1 cellular context compared by ENCODE assay signal in genomic region chr1:113871597-113872113, GRCh38.
TF ChIP-seq lines count a peak whose summit lies in the region.

Gene PTPN22 (minus strand): TSS chr1:113871712.

TF ChIP-seq in K562, 482 proteins besides CTCF, POLR2A, EP300 and RAD21 (continued from another document and continues in another):
- TF ChIP-seq, protein P1, sequence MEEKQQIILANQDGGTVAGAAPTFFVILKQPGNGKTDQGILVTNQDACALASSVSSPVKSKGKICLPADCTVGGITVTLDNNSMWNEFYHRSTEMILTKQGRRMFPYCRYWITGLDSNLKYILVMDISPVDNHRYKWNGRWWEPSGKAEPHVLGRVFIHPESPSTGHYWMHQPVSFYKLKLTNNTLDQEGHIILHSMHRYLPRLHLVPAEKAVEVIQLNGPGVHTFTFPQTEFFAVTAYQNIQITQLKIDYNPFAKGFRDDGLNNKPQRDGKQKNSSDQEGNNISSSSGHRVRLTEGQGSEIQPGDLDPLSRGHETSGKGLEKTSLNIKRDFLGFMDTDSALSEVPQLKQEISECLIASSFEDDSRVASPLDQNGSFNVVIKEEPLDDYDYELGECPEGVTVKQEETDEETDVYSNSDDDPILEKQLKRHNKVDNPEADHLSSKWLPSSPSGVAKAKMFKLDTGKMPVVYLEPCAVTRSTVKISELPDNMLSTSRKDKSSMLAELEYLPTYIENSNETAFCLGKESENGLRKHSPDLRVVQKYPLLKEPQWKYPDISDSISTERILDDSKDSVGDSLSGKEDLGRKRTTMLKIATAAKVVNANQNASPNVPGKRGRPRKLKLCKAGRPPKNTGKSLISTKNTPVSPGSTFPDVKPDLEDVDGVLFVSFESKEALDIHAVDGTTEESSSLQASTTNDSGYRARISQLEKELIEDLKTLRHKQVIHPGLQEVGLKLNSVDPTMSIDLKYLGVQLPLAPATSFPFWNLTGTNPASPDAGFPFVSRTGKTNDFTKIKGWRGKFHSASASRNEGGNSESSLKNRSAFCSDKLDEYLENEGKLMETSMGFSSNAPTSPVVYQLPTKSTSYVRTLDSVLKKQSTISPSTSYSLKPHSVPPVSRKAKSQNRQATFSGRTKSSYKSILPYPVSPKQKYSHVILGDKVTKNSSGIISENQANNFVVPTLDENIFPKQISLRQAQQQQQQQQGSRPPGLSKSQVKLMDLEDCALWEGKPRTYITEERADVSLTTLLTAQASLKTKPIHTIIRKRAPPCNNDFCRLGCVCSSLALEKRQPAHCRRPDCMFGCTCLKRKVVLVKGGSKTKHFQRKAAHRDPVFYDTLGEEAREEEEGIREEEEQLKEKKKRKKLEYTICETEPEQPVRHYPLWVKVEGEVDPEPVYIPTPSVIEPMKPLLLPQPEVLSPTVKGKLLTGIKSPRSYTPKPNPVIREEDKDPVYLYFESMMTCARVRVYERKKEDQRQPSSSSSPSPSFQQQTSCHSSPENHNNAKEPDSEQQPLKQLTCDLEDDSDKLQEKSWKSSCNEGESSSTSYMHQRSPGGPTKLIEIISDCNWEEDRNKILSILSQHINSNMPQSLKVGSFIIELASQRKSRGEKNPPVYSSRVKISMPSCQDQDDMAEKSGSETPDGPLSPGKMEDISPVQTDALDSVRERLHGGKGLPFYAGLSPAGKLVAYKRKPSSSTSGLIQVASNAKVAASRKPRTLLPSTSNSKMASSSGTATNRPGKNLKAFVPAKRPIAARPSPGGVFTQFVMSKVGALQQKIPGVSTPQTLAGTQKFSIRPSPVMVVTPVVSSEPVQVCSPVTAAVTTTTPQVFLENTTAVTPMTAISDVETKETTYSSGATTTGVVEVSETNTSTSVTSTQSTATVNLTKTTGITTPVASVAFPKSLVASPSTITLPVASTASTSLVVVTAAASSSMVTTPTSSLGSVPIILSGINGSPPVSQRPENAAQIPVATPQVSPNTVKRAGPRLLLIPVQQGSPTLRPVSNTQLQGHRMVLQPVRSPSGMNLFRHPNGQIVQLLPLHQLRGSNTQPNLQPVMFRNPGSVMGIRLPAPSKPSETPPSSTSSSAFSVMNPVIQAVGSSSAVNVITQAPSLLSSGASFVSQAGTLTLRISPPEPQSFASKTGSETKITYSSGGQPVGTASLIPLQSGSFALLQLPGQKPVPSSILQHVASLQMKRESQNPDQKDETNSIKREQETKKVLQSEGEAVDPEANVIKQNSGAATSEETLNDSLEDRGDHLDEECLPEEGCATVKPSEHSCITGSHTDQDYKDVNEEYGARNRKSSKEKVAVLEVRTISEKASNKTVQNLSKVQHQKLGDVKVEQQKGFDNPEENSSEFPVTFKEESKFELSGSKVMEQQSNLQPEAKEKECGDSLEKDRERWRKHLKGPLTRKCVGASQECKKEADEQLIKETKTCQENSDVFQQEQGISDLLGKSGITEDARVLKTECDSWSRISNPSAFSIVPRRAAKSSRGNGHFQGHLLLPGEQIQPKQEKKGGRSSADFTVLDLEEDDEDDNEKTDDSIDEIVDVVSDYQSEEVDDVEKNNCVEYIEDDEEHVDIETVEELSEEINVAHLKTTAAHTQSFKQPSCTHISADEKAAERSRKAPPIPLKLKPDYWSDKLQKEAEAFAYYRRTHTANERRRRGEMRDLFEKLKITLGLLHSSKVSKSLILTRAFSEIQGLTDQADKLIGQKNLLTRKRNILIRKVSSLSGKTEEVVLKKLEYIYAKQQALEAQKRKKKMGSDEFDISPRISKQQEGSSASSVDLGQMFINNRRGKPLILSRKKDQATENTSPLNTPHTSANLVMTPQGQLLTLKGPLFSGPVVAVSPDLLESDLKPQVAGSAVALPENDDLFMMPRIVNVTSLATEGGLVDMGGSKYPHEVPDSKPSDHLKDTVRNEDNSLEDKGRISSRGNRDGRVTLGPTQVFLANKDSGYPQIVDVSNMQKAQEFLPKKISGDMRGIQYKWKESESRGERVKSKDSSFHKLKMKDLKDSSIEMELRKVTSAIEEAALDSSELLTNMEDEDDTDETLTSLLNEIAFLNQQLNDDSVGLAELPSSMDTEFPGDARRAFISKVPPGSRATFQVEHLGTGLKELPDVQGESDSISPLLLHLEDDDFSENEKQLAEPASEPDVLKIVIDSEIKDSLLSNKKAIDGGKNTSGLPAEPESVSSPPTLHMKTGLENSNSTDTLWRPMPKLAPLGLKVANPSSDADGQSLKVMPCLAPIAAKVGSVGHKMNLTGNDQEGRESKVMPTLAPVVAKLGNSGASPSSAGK (IDR thresholded peaks at IDR 0.05): peak; percentile 72
- TF ChIP-seq NONO (IDR thresholded peaks at IDR 0.05; ENCODE audit: low read depth in 2 of 2, low read length in 1 of 2) (no peak), ZFX (CRISPR knock-in tag; IDR thresholded peaks at IDR 0.05) (peak; percentile 56), PCBP2 (IDR thresholded peaks at IDR 0.05; ENCODE audit: low read depth, low read length, poor library complexity, severe bottlenecking) (no peak), SREBF2 (CRISPR knock-in tag; IDR thresholded peaks at IDR 0.05) (no peak), SIN3A (IDR thresholded peaks at IDR 0.05; ENCODE audit: borderline replicate concordance in 2 of 2, control insufficient read depth in 1 of 2, low read depth in 2 of 2, low read length in 2 of 2) (no peak), RBM22 (IDR thresholded peaks at IDR 0.05; ENCODE audit: low read depth, low read length, poor library complexity, severe bottlenecking) (no peak), ZNF408 (CRISPR knock-in tag; IDR thresholded peaks at IDR 0.05; ENCODE audit: low read depth) (no peak), PYGO2 (tag; IDR thresholded peaks at IDR 0.05) (no peak), ZNF79 (CRISPR knock-in tag; IDR thresholded peaks at IDR 0.05; ENCODE audit: low read depth) (no peak), TBL1XR1 (IDR thresholded peaks at IDR 0.05; ENCODE audit: low read length in 2 of 2) (no peak), ZNF766 (CRISPR knock-in tag; conservative IDR thresholded peaks at IDR 0.05) (0 out of 2 replicates have a peak, but pooled peaks have one; percentile 35), MECOM (CRISPR knock-in tag; IDR thresholded peaks at IDR 0.05) (no peak), FIP1L1 (IDR thresholded peaks at IDR 0.05; ENCODE audit: low read depth, low read length, poor library complexity, severe bottlenecking) (no peak), KDM2B (CRISPR knock-in tag; IDR thresholded peaks at IDR 0.05) (no peak), ZNF609 (CRISPR knock-in tag; IDR thresholded peaks at IDR 0.05; ENCODE audit: borderline replicate concordance) (0 out of 2 replicates have a peak, but pooled peaks have one; percentile 53), RBM39 (optimal IDR thresholded peaks at IDR 0.05; ENCODE audit: low read depth, low read length) (no peak), FOXA3 (CRISPR knock-in tag; conservative IDR thresholded peaks at IDR 0.05 in 1 of 2, IDR thresholded peaks at IDR 0.05 in 1 of 2) (0 out of 4 replicates have a peak, but pooled peaks of 1 of the 2 experiments have one; percentile 8), KHSRP (IDR thresholded peaks at IDR 0.05) (no peak), ZNF589 (CRISPR knock-in tag; IDR thresholded peaks at IDR 0.05; ENCODE audit: low read depth) (peak; percentile 81; the same call in 1 of the 2 replicates), DNMT1 (IDR thresholded peaks at IDR 0.05) (no peak), POU5F1 (IDR thresholded peaks at IDR 0.05; ENCODE audit: borderline replicate concordance, low read depth, low read length, partially characterized antibody) (no peak), PTTG1 (tag; IDR thresholded peaks at IDR 0.05; ENCODE audit: low read depth) (no peak), ETS2 (tag; IDR thresholded peaks at IDR 0.05; ENCODE audit: borderline replicate concordance, poor library complexity, severe bottlenecking) (no peak), ELK1 (CRISPR knock-in tag; IDR thresholded peaks at IDR 0.05) (no peak), ZNF583 (CRISPR knock-in tag; IDR thresholded peaks at IDR 0.05) (no peak; the same call in 1 of the 2 replicates)
- TF ChIP-seq, protein P2, sequence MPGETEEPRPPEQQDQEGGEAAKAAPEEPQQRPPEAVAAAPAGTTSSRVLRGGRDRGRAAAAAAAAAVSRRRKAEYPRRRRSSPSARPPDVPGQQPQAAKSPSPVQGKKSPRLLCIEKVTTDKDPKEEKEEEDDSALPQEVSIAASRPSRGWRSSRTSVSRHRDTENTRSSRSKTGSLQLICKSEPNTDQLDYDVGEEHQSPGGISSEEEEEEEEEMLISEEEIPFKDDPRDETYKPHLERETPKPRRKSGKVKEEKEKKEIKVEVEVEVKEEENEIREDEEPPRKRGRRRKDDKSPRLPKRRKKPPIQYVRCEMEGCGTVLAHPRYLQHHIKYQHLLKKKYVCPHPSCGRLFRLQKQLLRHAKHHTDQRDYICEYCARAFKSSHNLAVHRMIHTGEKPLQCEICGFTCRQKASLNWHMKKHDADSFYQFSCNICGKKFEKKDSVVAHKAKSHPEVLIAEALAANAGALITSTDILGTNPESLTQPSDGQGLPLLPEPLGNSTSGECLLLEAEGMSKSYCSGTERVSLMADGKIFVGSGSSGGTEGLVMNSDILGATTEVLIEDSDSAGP (CRISPR knock-in tag; IDR thresholded peaks at IDR 0.05): no peak
- TF ChIP-seq, protein P3, sequence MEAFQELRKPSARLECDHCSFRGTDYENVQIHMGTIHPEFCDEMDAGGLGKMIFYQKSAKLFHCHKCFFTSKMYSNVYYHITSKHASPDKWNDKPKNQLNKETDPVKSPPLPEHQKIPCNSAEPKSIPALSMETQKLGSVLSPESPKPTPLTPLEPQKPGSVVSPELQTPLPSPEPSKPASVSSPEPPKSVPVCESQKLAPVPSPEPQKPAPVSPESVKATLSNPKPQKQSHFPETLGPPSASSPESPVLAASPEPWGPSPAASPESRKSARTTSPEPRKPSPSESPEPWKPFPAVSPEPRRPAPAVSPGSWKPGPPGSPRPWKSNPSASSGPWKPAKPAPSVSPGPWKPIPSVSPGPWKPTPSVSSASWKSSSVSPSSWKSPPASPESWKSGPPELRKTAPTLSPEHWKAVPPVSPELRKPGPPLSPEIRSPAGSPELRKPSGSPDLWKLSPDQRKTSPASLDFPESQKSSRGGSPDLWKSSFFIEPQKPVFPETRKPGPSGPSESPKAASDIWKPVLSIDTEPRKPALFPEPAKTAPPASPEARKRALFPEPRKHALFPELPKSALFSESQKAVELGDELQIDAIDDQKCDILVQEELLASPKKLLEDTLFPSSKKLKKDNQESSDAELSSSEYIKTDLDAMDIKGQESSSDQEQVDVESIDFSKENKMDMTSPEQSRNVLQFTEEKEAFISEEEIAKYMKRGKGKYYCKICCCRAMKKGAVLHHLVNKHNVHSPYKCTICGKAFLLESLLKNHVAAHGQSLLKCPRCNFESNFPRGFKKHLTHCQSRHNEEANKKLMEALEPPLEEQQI (IDR thresholded peaks at IDR 0.05): peak; percentile 15; the same call in 1 of the 2 replicates
- TF ChIP-seq, protein P4, sequence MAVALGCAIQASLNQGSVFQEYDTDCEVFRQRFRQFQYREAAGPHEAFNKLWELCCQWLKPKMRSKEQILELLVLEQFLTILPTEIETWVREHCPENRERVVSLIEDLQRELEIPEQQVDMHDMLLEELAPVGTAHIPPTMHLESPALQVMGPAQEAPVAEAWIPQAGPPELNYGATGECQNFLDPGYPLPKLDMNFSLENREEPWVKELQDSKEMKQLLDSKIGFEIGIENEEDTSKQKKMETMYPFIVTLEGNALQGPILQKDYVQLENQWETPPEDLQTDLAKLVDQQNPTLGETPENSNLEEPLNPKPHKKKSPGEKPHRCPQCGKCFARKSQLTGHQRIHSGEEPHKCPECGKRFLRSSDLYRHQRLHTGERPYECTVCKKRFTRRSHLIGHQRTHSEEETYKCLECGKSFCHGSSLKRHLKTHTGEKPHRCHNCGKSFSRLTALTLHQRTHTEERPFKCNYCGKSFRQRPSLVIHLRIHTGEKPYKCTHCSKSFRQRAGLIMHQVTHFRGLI (CRISPR knock-in tag; IDR thresholded peaks at IDR 0.05): no peak
- TF ChIP-seq, protein P5, sequence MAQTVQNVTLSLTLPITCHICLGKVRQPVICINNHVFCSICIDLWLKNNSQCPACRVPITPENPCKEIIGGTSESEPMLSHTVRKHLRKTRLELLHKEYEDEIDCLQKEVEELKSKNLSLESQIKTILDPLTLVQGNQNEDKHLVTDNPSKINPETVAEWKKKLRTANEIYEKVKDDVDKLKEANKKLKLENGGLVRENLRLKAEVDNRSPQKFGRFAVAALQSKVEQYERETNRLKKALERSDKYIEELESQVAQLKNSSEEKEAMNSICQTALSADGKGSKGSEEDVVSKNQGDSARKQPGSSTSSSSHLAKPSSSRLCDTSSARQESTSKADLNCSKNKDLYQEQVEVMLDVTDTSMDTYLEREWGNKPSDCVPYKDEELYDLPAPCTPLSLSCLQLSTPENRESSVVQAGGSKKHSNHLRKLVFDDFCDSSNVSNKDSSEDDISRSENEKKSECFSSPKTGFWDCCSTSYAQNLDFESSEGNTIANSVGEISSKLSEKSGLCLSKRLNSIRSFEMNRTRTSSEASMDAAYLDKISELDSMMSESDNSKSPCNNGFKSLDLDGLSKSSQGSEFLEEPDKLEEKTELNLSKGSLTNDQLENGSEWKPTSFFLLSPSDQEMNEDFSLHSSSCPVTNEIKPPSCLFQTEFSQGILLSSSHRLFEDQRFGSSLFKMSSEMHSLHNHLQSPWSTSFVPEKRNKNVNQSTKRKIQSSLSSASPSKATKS (CRISPR knock-in tag; IDR thresholded peaks at IDR 0.05): no peak
